In the genomic region with DNA sequence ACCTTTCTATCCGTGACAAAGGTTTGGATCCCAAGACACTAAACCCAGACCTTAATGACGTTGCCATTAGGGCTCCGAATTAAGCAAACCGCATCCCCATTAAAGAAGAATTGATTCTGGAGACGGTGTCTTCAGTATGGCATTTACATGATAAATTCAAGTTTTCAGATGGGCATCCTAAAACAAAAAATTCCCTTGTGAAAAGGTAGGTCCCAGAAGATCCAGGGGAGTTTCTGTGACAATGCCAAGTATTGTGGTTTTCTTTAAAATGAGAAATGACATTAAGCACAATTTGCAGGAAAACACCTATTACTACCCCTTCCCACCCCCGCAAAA, we compare ENCODE assay signal across 1 cellular context.
TF ChIP-seq lines count a peak whose summit lies in the region.

No MANE protein-coding gene starts in this region.

TF ChIP-seq in K562, 482 proteins besides CTCF, POLR2A, EP300 and RAD21 (continued from another document):
- TF ChIP-seq, protein P1, sequence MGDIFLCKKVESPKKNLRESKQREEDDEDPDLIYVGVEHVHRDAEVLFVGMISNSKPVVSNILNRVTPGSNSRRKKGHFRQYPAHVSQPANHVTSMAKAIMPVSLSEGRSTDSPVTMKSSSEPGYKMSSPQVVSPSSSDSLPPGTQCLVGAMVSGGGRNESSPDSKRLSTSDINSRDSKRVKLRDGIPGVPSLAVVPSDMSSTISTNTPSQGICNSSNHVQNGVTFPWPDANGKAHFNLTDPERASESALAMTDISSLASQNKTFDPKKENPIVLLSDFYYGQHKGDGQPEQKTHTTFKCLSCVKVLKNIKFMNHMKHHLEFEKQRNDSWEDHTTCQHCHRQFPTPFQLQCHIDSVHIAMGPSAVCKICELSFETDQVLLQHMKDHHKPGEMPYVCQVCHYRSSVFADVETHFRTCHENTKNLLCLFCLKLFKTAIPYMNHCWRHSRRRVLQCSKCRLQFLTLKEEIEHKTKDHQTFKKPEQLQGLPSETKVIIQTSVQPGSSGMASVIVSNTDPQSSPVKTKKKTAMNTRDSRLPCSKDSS (IDR thresholded peaks at IDR 0.05; ENCODE audit: low read depth, partially characterized antibody): peak; percentile 4
- TF ChIP-seq, protein P2, sequence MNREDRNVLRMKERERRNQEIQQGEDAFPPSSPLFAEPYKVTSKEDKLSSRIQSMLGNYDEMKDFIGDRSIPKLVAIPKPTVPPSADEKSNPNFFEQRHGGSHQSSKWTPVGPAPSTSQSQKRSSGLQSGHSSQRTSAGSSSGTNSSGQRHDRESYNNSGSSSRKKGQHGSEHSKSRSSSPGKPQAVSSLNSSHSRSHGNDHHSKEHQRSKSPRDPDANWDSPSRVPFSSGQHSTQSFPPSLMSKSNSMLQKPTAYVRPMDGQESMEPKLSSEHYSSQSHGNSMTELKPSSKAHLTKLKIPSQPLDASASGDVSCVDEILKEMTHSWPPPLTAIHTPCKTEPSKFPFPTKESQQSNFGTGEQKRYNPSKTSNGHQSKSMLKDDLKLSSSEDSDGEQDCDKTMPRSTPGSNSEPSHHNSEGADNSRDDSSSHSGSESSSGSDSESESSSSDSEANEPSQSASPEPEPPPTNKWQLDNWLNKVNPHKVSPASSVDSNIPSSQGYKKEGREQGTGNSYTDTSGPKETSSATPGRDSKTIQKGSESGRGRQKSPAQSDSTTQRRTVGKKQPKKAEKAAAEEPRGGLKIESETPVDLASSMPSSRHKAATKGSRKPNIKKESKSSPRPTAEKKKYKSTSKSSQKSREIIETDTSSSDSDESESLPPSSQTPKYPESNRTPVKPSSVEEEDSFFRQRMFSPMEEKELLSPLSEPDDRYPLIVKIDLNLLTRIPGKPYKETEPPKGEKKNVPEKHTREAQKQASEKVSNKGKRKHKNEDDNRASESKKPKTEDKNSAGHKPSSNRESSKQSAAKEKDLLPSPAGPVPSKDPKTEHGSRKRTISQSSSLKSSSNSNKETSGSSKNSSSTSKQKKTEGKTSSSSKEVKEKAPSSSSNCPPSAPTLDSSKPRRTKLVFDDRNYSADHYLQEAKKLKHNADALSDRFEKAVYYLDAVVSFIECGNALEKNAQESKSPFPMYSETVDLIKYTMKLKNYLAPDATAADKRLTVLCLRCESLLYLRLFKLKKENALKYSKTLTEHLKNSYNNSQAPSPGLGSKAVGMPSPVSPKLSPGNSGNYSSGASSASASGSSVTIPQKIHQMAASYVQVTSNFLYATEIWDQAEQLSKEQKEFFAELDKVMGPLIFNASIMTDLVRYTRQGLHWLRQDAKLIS (CRISPR knock-in tag; IDR thresholded peaks at IDR 0.05): no peak
- TF ChIP-seq TRIM24 (IDR thresholded peaks at IDR 0.05) (peak in 1 of 2 experiments; percentile 3; a peak in 1 of 4 replicates), MEF2D (tag; conservative IDR thresholded peaks at IDR 0.05; ENCODE audit: low read depth) (no peak), ZFP36 (IDR thresholded peaks at IDR 0.05; ENCODE audit: low read depth, low read length, partially characterized antibody) (no peak), RBM25 (IDR thresholded peaks at IDR 0.05; ENCODE audit: low read depth, low read length, severe bottlenecking) (no peak), MECOM (CRISPR knock-in tag; IDR thresholded peaks at IDR 0.05) (no peak), XRCC5 (IDR thresholded peaks at IDR 0.05; ENCODE audit: low read depth, low read length) (no peak), KLF13 (tag; IDR thresholded peaks at IDR 0.05; ENCODE audit: borderline replicate concordance, low read depth) (no peak)
- TF ChIP-seq, protein P3, sequence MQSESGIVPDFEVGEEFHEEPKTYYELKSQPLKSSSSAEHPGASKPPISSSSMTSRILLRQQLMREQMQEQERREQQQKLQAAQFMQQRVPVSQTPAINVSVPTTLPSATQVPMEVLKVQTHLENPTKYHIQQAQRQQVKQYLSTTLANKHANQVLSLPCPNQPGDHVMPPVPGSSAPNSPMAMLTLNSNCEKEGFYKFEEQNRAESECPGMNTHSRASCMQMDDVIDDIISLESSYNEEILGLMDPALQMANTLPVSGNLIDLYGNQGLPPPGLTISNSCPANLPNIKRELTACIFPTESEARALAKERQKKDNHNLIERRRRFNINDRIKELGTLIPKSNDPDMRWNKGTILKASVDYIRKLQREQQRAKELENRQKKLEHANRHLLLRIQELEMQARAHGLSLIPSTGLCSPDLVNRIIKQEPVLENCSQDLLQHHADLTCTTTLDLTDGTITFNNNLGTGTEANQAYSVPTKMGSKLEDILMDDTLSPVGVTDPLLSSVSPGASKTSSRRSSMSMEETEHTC (IDR thresholded peaks at IDR 0.05): no peak
- TF ChIP-seq, protein P4, sequence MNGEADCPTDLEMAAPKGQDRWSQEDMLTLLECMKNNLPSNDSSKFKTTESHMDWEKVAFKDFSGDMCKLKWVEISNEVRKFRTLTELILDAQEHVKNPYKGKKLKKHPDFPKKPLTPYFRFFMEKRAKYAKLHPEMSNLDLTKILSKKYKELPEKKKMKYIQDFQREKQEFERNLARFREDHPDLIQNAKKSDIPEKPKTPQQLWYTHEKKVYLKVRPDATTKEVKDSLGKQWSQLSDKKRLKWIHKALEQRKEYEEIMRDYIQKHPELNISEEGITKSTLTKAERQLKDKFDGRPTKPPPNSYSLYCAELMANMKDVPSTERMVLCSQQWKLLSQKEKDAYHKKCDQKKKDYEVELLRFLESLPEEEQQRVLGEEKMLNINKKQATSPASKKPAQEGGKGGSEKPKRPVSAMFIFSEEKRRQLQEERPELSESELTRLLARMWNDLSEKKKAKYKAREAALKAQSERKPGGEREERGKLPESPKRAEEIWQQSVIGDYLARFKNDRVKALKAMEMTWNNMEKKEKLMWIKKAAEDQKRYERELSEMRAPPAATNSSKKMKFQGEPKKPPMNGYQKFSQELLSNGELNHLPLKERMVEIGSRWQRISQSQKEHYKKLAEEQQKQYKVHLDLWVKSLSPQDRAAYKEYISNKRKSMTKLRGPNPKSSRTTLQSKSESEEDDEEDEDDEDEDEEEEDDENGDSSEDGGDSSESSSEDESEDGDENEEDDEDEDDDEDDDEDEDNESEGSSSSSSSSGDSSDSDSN (IDR thresholded peaks at IDR 0.05; ENCODE audit: borderline replicate concordance in 1 of 2, low read depth in 2 of 2, low read length in 2 of 2): no peak
